In genomic region chr4:142416711-142417275, GRCh38 we compare ENCODE assay signal across 1 cellular context.
TF ChIP-seq lines count a peak whose summit lies in the region.

No MANE protein-coding gene starts in this region.

TF ChIP-seq in IMR-90, 13 proteins besides CTCF, POLR2A, EP300 and RAD21 (continued from another document):
- TF ChIP-seq ELK1 (IDR thresholded peaks at IDR 0.05; ENCODE audit: borderline replicate concordance, low read depth, low read length) (no peak), RFX5 (IDR thresholded peaks at IDR 0.05; ENCODE audit: low read depth, low read length) (no peak), BHLHE40 (IDR thresholded peaks at IDR 0.05; ENCODE audit: low read depth, low read length) (no peak), NFE2L2 (IDR thresholded peaks at IDR 0.05; ENCODE audit: low read depth, low read length) (no peak), RCOR1 (IDR thresholded peaks at IDR 0.05; ENCODE audit: insufficient replicate concordance, low read length) (no peak), MAZ (IDR thresholded peaks at IDR 0.05; ENCODE audit: borderline replicate concordance, low read depth, low read length) (no peak), FOS (IDR thresholded peaks at IDR 0.05; ENCODE audit: low read depth, low read length) (no peak)
TF ChIP-seq in IMR-90: peak in this region for 0.
